In the genomic region with DNA sequence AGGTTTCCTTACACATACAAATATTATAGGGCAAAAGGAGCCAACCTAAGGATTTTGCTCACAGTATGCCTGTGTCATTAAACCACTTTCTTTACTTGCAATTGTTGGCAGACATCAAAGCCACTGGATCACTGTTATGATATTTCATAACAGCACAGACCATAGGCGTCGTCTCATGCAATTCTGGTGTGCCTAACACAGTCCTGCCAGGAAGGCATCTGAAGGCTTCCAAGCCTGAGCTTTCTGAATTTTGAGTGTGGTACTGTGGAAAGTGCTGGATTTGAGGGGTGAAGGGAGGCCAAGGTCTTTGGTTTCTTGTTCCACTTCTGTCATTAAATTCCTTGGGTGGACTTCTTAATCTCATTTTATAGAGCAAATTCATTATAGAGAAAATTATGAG, we compare ENCODE assay signal across 17 cellular contexts.
A peak's percentile ranks its signal among the peaks of the same experiment; 100 is the strongest.
DNase-seq lines count a peak whose midpoint lies in the region; ATAC-seq, FAIRE-seq and TF ChIP-seq lines count a peak whose summit lies in the region.
"Had no signal": no experiment of that assay in that cellular context is flagged by ENCODE, and none has a peak within 500 bp of the region (broad histone marks: within the 10 kb centered on the region; RNA-seq: fewer than 3 reads in every experiment).

No MANE protein-coding gene starts in this region.

- BruUV-seq in Caco-2 (replicated peaks; lab: Mats Ljungman, UMichigan) = no TSS peak

- peak overlapping the region; percentile 62 for H2AFZ ChIP-seq in astrocyte (ENCODE audit: low read depth, low read length)

- H3K27me3 Mint-ChIP-seq in Caco-2 (ENCODE audit: insufficient read depth, unreplicated experiment) (no peaks in the 10 kb centered on the region), astrocyte (ENCODE audit: low read depth, unreplicated experiment) (no peaks in the 10 kb centered on the region), natural killer cell (ENCODE audit: low read depth in 2 of 2) (peaks cover 6 to 13% of the 10 kb centered on the region in 2 donors)

- H3K79me2 ChIP-seq in astrocyte (ENCODE audit: insufficient read depth, low read length) = no peaks in the 10 kb centered on the region

- no peaks in the 10 kb centered on the region for H4K20me1 ChIP-seq in astrocyte (ENCODE audit: insufficient read depth, low read length)

- intact Hi-C loops in Caco-2 (cut with micrococcal nuclease; ENCODE audit: unreplicated experiment) = no loop called here
- intact Hi-C loops in left cardiac atrium (cut with DNase I) = no loop called here
- intact Hi-C loops in natural killer cell (cut with micrococcal nuclease) = no loop called here

- H3K36me3 ChIP-seq in Caco-2 (ENCODE audit: control insufficient read depth, insufficient read depth, low read length) (no peaks in the 10 kb centered on the region), astrocyte (ENCODE audit: insufficient read depth, low read length) (no peaks in the 10 kb centered on the region)

- CTCF ChIA-PET in Caco-2 (lab: Charles Lee) = no interaction called here

- peaks cover 5% of the 10 kb centered on the region; the same call in 1 of the 2 replicates for H3K9me3 ChIP-seq in Caco-2
- H3K9me3 ChIP-seq in astrocyte (ENCODE audit: insufficient read depth, low read depth, low read length) = no peaks in the 10 kb centered on the region

- POLR2A ChIA-PET in Caco-2 (lab: Charles Lee) = no interaction called here

- H3K27ac ChIP-seq in astrocyte (ENCODE audit: low read depth, low read length) = peak overlapping the region; percentile 44
- H3K27ac ChIP-seq: HL-60 had no signal

- TF ChIP-seq CTCF in Caco-2 (IDR thresholded peaks at IDR 0.05; ENCODE audit: insufficient read depth in 1 of 2, low read depth in 1 of 2, low read length in 1 of 2, severe bottlenecking in 1 of 2, unreplicated experiment in 1 of 2) (no peak), astrocyte (IDR thresholded peaks at IDR 0.05; ENCODE audit: insufficient read depth, low read depth, low read length) (no peak), natural killer cell (IDR thresholded peaks at IDR 0.05) (no peak)

- peak; percentile 23 for FAIRE-seq in astrocyte (lab: Jason Lieb, UNC)
- FAIRE-seq: endometrium, GM12878, GM19239 had no signal

- H3K4me1 ChIP-seq in Caco-2 (peaks cover 55% of the 10 kb centered on the region), astrocyte (ENCODE audit: insufficient read depth, low read length) (peaks cover 14% of the 10 kb centered on the region)

- H3K4me3 ChIP-seq in Caco-2 (ENCODE audit: low read depth, low read length) = no peak overlapping the region
- H3K4me3 ChIP-seq in astrocyte (ENCODE audit: insufficient read depth, low read depth, low read length) = no peak overlapping the region
- H3K4me3 ChIP-seq: GM12878, GM23338 had no signal

- ATAC-seq in left cardiac atrium (peak; percentile 53 to 70), natural killer cell (no peak), GM21390 (IDR thresholded peaks at IDR 0.05; ENCODE audit: unreplicated experiment) (no peak)
- ATAC-seq: GM12878, GM23338 had no signal

- no peaks in the 10 kb centered on the region for H3K36me3 Mint-ChIP-seq in Caco-2 (ENCODE audit: insufficient read depth, unreplicated experiment)
- H3K36me3 Mint-ChIP-seq in astrocyte (ENCODE audit: low read depth, unreplicated experiment) = no peaks in the 10 kb centered on the region
- no peaks in the 10 kb centered on the region for H3K36me3 Mint-ChIP-seq in natural killer cell

- H3K27me3 ChIP-seq in Caco-2 (replicated peaks; ENCODE audit: control insufficient read depth, insufficient read depth, low read length) (no peaks in the 10 kb centered on the region), astrocyte (ENCODE audit: insufficient read depth, low read length) (no peaks in the 10 kb centered on the region)

- DNase-seq in Caco-2 (peak in 1 of 2 experiments; percentile 43), astrocyte (ENCODE audit: low read depth) (peak; percentile 36), left cardiac atrium (peak; percentile 27), putamen (ENCODE audit: low spot score) (peak; percentile 25), natural killer cell (no peak), epidermal melanocyte (ENCODE audit: insufficient read length, low spot score) (no peak), NCI-H82 (lab: John Stamatoyannopoulos, UW) (no peak)
- DNase-seq: amniotic stem cell, DMS53, NCI-H446 had no signal

- H3K9ac ChIP-seq in astrocyte (ENCODE audit: low read length) = no peak overlapping the region

- peaks cover 37% of the 10 kb centered on the region for H3K4me1 Mint-ChIP-seq in Caco-2 (ENCODE audit: low read depth, unreplicated experiment)
- peaks cover 8% of the 10 kb centered on the region for H3K4me1 Mint-ChIP-seq in astrocyte (ENCODE audit: low read depth, unreplicated experiment)
- H3K4me1 Mint-ChIP-seq in natural killer cell = no peaks in the 10 kb centered on the region
- H3K4me1 Mint-ChIP-seq: B cell had no signal

- peak overlapping the region; percentile 72 for H3K27ac Mint-ChIP-seq in Caco-2 (ENCODE audit: unreplicated experiment)
- no peak overlapping the region for H3K27ac Mint-ChIP-seq in astrocyte (ENCODE audit: unreplicated experiment)
- no peak overlapping the region for H3K27ac Mint-ChIP-seq in natural killer cell
- H3K27ac Mint-ChIP-seq: B cell, GM23338 had no signal

- H3K4me3 Mint-ChIP-seq in Caco-2 (ENCODE audit: unreplicated experiment) = no peak overlapping the region
- H3K4me3 Mint-ChIP-seq in astrocyte (ENCODE audit: unreplicated experiment) = no peak overlapping the region
- H3K4me3 Mint-ChIP-seq in natural killer cell = no peak overlapping the region
- H3K4me3 Mint-ChIP-seq: B cell, GM23338 had no signal

- H3K9me3 Mint-ChIP-seq in Caco-2 (ENCODE audit: unreplicated experiment) (peaks cover 18% of the 10 kb centered on the region), astrocyte (ENCODE audit: unreplicated experiment) (no peaks in the 10 kb centered on the region), natural killer cell (no peaks in the 10 kb centered on the region)

- peak overlapping the region; percentile 22 for H3K4me2 ChIP-seq in astrocyte (ENCODE audit: low read length)
- H3K4me2 ChIP-seq: GM23338 had no signal

Comparison
In these comparisons a context has a peak if more than half of its experiments do, and no peak if none do; other contexts are left out.
1. DNase-seq: peak in astrocyte (single experiment), left cardiac atrium (single experiment) and putamen (single experiment); none in natural killer cell (single experiment), epidermal melanocyte (single experiment) and NCI-H82 (single experiment).
2. ATAC-seq: peak in left cardiac atrium (2 of 2); none in natural killer cell (0 of 3) and GM21390 (single experiment).